Comparison of ENCODE assay signal across 9 cellular contexts in the genomic region with DNA sequence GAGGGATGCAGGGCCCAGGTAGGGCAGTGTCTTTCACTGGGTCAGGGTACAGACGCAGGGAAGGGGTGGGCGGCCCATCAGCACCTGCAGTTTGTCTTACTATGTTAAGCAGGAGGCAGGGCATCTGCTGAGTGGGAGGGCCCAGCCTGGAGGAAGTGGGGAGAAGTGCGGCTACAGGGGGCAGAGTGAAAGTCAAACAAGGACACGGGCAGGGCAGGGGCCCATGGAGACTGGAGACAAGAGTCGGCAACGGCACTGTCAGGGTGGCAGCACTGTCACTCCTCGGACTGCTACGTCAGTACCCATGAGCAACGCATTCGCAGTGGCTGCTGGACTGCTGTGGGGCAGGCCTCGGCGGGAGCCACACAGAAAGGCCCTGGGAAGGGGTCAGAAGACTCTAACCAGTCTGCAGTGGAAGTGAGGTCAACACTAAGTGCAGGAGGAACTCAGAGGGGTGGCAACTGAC. TPM values are rescaled to one million over a fixed set of nuclear protein-coding genes. Genes with fewer than 3 reads are reported as not detected.
A peak's percentile ranks its signal among the peaks of the same experiment; 100 is the strongest.
DNase-seq lines count a peak whose midpoint lies in the region; ATAC-seq, FAIRE-seq and TF ChIP-seq lines count a peak whose summit lies in the region.
"Had no signal": no experiment of that assay in that cellular context is flagged by ENCODE, and none has a peak within 500 bp of the region (broad histone marks: within the 10 kb centered on the region; RNA-seq: fewer than 3 reads in every experiment).

No MANE protein-coding gene starts in this region.

- H3K36me3 ChIP-seq in right lobe of liver (no peaks in the 10 kb centered on the region), HepG2 (replicated peaks in 1 of 2; ENCODE audit: control insufficient read depth in 1 of 2, insufficient read depth in 2 of 2, low read length in 2 of 2) (peaks cover 0 to 3% of the 10 kb centered on the region in 2 experiments; a peak in 4 of 5 replicates), OCI-LY1 (ENCODE audit: insufficient read depth, low read length) (0 out of 2 replicates have a peak, but pooled peaks cover under 1% of the 10 kb centered on the region)

- TF ChIP-seq RAD21 in HepG2 (CRISPR knock-in tag; IDR thresholded peaks at IDR 0.05), result no peak

- H3K9me2 ChIP-seq in OCI-LY1 (ENCODE audit: low read depth, low read length), result no peaks in the 10 kb centered on the region

- H3K79me2 ChIP-seq in HepG2 (ENCODE audit: insufficient read depth, low read length) (peaks cover 94% of the 10 kb centered on the region), OCI-LY1 (ENCODE audit: insufficient read depth, low read length) (no peaks in the 10 kb centered on the region)

- no peak overlapping the region for H3K9ac ChIP-seq in HepG2 (ENCODE audit: insufficient read depth, low read depth, low read length)
- no peak overlapping the region; the same call in 1 of the 2 replicates for H3K9ac ChIP-seq in OCI-LY1 (ENCODE audit: low read length)

- no peak for FAIRE-seq in HepG2 (lab: Jason Lieb, UNC)

- in situ Hi-C loops in HepG2 (cut with HindIII; ENCODE audit: extremely low pct_ligation_motif_present, low pct_unique_long_range_greater_than_20kb), result no loop called here

- WGBS in right lobe of liver (ENCODE audit: insufficient coverage, low coverage, low lambda C conversion rate, missing lambda C conversion rate), result 40% methylated on average over 3 of the region's 12 CpGs
- 82% methylated on average over 8 of the region's 12 CpGs for WGBS in HepG2 (ENCODE audit: low lambda C conversion rate)

- intact Hi-C loops in right lobe of liver (cut with DNase I), result no loop called here
- intact Hi-C loops in HepG2 (cut with micrococcal nuclease; ENCODE audit: unreplicated experiment), result no loop called here

- H3K27ac ChIP-seq in right lobe of liver (no peak overlapping the region), HepG2 (ENCODE audit: extremely low read length, insufficient read depth, low read length) (no peak overlapping the region), OCI-LY1 (ENCODE audit: low read depth, low read length, poor library complexity, severe bottlenecking) (no peak overlapping the region)
- H3K27ac ChIP-seq: C4-2B had no signal

- no peak overlapping the region for H2AFZ ChIP-seq in HepG2 (ENCODE audit: low read length)
- H2AFZ ChIP-seq in OCI-LY1 (ENCODE audit: low read length), result no peak overlapping the region

- ATAC-seq in right lobe of liver, result peak; percentile 20 to 50 (median 28)
- ATAC-seq in HepG2, result no peak; the same call in 2 of the 3 replicates

- CTCF ChIA-PET in HepG2 (lab: Yijun Ruan, JAX; ENCODE audit: low intra/inter-chr PET ratio, low total read pairs), result no interaction called here

- no peak for TF ChIP-seq POLR2A in right lobe of liver (IDR thresholded peaks at IDR 0.05)
- TF ChIP-seq POLR2A in HepG2 (IDR thresholded peaks at IDR 0.05; ENCODE audit: insufficient read depth in 1 of 2, low read depth in 2 of 2, low read length in 2 of 2), result no peak

- no TSS peak for BruUV-seq in HepG2 (replicated peaks; lab: Mats Ljungman, UMichigan)

- H3K4me1 ChIP-seq in right lobe of liver (peaks cover 0 to 3% (median 0%) of the 10 kb centered on the region in 4 donors), HepG2 (ENCODE audit: insufficient read depth, low read length) (peaks cover 16% of the 10 kb centered on the region), OCI-LY1 (ENCODE audit: insufficient read depth, low read length, severe bottlenecking) (peaks cover 16% of the 10 kb centered on the region)

- H4K20me1 ChIP-seq in HepG2 (ENCODE audit: insufficient read depth, low read length) (peaks cover 50% of the 10 kb centered on the region; the same call in 1 of the 2 replicates), OCI-LY1 (ENCODE audit: insufficient read depth, low read length) (peaks cover 6% of the 10 kb centered on the region; the same call in 1 of the 2 replicates)

- TF ChIP-seq EP300 in HepG2 (IDR thresholded peaks at IDR 0.05; ENCODE audit: low read depth in 2 of 2, low read length in 2 of 2), result no peak
- no peak for TF ChIP-seq EP300 in HepG2 (CRISPR knock-in tag; IDR thresholded peaks at IDR 0.05; ENCODE audit: borderline replicate concordance)

- no peak overlapping the region for H3K4me2 ChIP-seq in HepG2 (ENCODE audit: low read depth, low read length)
- H3K4me2 ChIP-seq in OCI-LY1 (ENCODE audit: low read length), result peak overlapping the region; percentile 45

- DNase-seq in right lobe of liver (no peak), HepG2 (ENCODE audit: low spot score) (no peak), myocyte (ENCODE audit: low read depth) (peak; percentile 17), HT-29 (ENCODE audit: low spot score) (no peak), HuH-7.5 (ENCODE audit: low spot score) (no peak), GOT3 (lab: John Stamatoyannopoulos, UW) (no peak)
- DNase-seq in activated effector memory CD4-positive, alpha-beta T cell treated with anti-CD3 and anti-CD28 coated beads, Interleukin-2, amount 50 U/mL, for 16 hours, result peak; percentile 80

- H3K27me3 ChIP-seq in right lobe of liver (no peaks in the 10 kb centered on the region), HepG2 (ENCODE audit: control insufficient read depth in 1 of 2, insufficient read depth in 2 of 2, low read length in 2 of 2) (no peaks in the 10 kb centered on the region), OCI-LY1 (ENCODE audit: insufficient read depth, low read length) (no peaks in the 10 kb centered on the region)

- no peaks in the 10 kb centered on the region for H3F3A ChIP-seq in OCI-LY1 (ENCODE audit: insufficient read depth, low read length)

- H3K9me3 ChIP-seq in right lobe of liver (no peaks in the 10 kb centered on the region), HepG2 (ENCODE audit: low read length) (no peaks in the 10 kb centered on the region), OCI-LY1 (ENCODE audit: low read length) (no peaks in the 10 kb centered on the region)

- TF ChIP-seq CTCF in right lobe of liver (IDR thresholded peaks at IDR 0.05) (no peak), HepG2 (CRISPR knock-in tag; IDR thresholded peaks at IDR 0.05) (no peak), OCI-LY1 (IDR thresholded peaks at IDR 0.05; ENCODE audit: low read length) (no peak)

- POLR2A ChIA-PET in HepG2 (lab: Yijun Ruan, JAX), result no interaction called here

- H3K4me3 ChIP-seq in right lobe of liver, result no peak overlapping the region
- no peak overlapping the region for H3K4me3 ChIP-seq in HepG2 (replicated peaks in 1 of 3; ENCODE audit: insufficient read depth in 1 of 3, low read depth in 2 of 3, low read length in 3 of 3)
- H3K4me3 ChIP-seq in OCI-LY1 (ENCODE audit: low read depth, low read length, poor library complexity, severe bottlenecking), result peak overlapping the region; percentile 26

TF ChIP-seq in HepG2, 621 proteins besides CTCF, POLR2A, EP300 and RAD21:
- no peak for TF ChIP-seq ZNF607 (CRISPR knock-in tag; IDR thresholded peaks at IDR 0.05; ENCODE audit: borderline replicate concordance)
TF ChIP-seq in HepG2: peak in this region for 0.

RNA-seq across cellular contexts. Expression of gene CAMSAP1, which starts 19.7 kb away (rescaled TPM):
- total RNA-seq in right lobe of liver (10 to 100 TPM in 3 of 6 experiments, 1 to 10 TPM in 3; 5.2 to 16.1 (median 10.4) TPM), HepG2 (2016; rRNA removed; fragmentation: Illumina TruSeq; extraction: Trizol) (10.2 and 12.4 TPM in 2 replicates), myocyte (45.8 and 57.8 TPM in 2 replicates)
- total RNA-seq in HepG2 (2016; cell fraction: cytosol; rRNA removed; fragmentation: Illumina TruSeq; extraction: Trizol; ENCODE audit: low read depth), result 177 and 181 TPM in 2 replicates
- 8.9 and 16.6 TPM in 2 replicates for total RNA-seq in HepG2 (2016; cell fraction: insoluble cytoplasmic fraction; rRNA removed; fragmentation: Illumina TruSeq; extraction: Trizol)
- 41.6 and 42.6 TPM in 2 replicates for total RNA-seq in HepG2 (2016; cell fraction: membrane; rRNA removed; fragmentation: Illumina TruSeq; extraction: Trizol)
- total RNA-seq in HepG2 (2016; cell fraction: nucleus; rRNA removed; fragmentation: Illumina TruSeq; extraction: Trizol), result 13.3 and 18.1 TPM in 2 replicates
- 3.8 and 4.1 TPM in 2 replicates for polyA plus RNA-seq in HepG2 (2011; rRNA removed)
- 4.6 and 6.9 TPM in 2 replicates for polyA plus RNA-seq in HepG2 (2011; cell fraction: cytosol; rRNA removed)
- 5.7 and 6.6 TPM in 2 replicates for polyA plus RNA-seq in HepG2 (2011; cell fraction: nucleus; rRNA removed)
- polyA plus RNA-seq in HepG2 (2012), result 6.8 and 8.3 TPM in 2 replicates
- 0.67 and 0.97 TPM in 2 replicates for polyA plus RNA-seq in HepG2 (2016; cell fraction: cytosol; fragmentation: Illumina TruSeq; extraction: Trizol; ENCODE audit: low read depth)
- 8.6 and 9.1 TPM in 2 replicates for polyA plus RNA-seq in HepG2 (2016; cell fraction: insoluble cytoplasmic fraction; fragmentation: Illumina TruSeq; extraction: Trizol; ENCODE audit: low read depth)
- polyA plus RNA-seq in HepG2 (2016; cell fraction: membrane; fragmentation: Illumina TruSeq; extraction: Trizol; ENCODE audit: low read depth), result 2.4 and 2.5 TPM in 2 replicates
- polyA plus RNA-seq in HepG2 (2016; cell fraction: nucleus; fragmentation: Illumina TruSeq; extraction: Trizol; ENCODE audit: insufficient read depth, low read depth), result 13.6 and 16.2 TPM in 2 replicates
- 13.5 and 58.6 TPM in 2 replicates for polyA minus RNA-seq in HepG2 (2011; rRNA and poly(A)+ RNA removed; ENCODE audit: low replicate concordance)
- polyA minus RNA-seq in HepG2 (2011; cell fraction: cytosol; rRNA and poly(A)+ RNA removed), result 18.0 and 25.6 TPM in 2 replicates
- 10.9 and 12.2 TPM in 2 replicates for polyA minus RNA-seq in HepG2 (2011; cell fraction: nucleus; rRNA and poly(A)+ RNA removed)
- polyA plus RNA-seq in myocyte (2012), result 22.2 TPM
- total RNA-seq in HT-29 (2014; rRNA removed; shearing (Covaris generic)), result 28.5 and 29.7 TPM in 2 replicates

Comparison
In these comparisons a context has a peak if more than half of its experiments do, and no peak if none do; other contexts are left out.
1. DNase-seq: peak in activated effector memory CD4-positive, alpha-beta T cell treated with anti-CD3 and anti-CD28 coated beads, Interleukin-2, amount 50 U/mL, for 16 hours (single experiment) and myocyte (single experiment); none in right lobe of liver (0 of 3), HepG2 (single experiment), HT-29 (single experiment), HuH-7.5 (single experiment) and GOT3 (single experiment).